Comparison of ENCODE assay signal across 1 cellular context in genomic region chr7:23477962-23478866, GRCh38.
TF ChIP-seq lines count a peak whose summit lies in the region.

No MANE protein-coding gene starts in this region.

TF ChIP-seq in GM23338, 12 proteins besides CTCF, POLR2A, EP300 and RAD21 (continued from another document):
- TF ChIP-seq, protein P1, sequence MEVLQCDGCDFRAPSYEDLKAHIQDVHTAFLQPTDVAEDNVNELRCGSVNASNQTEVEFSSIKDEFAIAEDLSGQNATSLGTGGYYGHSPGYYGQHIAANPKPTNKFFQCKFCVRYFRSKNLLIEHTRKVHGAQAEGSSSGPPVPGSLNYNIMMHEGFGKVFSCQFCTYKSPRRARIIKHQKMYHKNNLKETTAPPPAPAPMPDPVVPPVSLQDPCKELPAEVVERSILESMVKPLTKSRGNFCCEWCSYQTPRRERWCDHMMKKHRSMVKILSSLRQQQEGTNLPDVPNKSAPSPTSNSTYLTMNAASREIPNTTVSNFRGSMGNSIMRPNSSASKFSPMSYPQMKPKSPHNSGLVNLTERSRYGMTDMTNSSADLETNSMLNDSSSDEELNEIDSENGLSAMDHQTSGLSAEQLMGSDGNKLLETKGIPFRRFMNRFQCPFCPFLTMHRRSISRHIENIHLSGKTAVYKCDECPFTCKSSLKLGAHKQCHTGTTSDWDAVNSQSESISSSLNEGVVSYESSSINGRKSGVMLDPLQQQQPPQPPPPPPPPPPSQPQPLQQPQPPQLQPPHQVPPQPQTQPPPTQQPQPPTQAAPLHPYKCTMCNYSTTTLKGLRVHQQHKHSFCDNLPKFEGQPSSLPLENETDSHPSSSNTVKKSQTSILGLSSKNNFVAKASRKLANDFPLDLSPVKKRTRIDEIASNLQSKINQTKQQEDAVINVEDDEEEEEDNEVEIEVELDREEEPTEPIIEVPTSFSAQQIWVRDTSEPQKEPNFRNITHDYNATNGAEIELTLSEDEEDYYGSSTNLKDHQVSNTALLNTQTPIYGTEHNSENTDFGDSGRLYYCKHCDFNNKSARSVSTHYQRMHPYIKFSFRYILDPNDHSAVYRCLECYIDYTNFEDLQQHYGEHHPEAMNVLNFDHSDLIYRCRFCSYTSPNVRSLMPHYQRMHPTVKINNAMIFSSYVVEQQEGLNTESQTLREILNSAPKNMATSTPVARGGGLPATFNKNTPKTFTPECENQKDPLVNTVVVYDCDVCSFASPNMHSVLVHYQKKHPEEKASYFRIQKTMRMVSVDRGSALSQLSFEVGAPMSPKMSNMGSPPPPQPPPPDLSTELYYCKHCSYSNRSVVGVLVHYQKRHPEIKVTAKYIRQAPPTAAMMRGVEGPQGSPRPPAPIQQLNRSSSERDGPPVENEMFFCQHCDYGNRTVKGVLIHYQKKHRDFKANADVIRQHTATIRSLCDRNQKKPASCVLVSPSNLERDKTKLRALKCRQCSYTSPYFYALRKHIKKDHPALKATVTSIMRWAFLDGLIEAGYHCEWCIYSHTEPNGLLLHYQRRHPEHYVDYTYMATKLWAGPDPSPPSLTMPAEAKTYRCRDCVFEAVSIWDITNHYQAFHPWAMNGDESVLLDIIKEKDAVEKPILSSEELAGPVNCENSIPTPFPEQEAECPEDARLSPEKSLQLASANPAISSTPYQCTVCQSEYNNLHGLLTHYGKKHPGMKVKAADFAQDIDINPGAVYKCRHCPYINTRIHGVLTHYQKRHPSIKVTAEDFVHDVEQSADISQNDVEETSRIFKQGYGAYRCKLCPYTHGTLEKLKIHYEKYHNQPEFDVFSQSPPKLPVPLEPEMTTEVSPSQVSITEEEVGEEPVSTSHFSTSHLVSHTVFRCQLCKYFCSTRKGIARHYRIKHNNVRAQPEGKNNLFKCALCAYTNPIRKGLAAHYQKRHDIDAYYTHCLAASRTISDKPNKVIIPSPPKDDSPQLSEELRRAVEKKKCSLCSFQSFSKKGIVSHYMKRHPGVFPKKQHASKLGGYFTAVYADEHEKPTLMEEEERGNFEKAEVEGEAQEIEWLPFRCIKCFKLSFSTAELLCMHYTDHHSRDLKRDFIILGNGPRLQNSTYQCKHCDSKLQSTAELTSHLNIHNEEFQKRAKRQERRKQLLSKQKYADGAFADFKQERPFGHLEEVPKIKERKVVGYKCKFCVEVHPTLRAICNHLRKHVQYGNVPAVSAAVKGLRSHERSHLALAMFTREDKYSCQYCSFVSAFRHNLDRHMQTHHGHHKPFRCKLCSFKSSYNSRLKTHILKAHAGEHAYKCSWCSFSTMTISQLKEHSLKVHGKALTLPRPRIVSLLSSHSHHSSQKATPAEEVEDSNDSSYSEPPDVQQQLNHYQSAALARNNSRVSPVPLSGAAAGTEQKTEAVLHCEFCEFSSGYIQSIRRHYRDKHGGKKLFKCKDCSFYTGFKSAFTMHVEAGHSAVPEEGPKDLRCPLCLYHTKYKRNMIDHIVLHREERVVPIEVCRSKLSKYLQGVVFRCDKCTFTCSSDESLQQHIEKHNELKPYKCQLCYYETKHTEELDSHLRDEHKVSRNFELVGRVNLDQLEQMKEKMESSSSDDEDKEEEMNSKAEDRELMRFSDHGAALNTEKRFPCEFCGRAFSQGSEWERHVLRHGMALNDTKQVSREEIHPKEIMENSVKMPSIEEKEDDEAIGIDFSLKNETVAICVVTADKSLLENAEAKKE (CRISPR knock-in tag; IDR thresholded peaks at IDR 0.05): no peak
- TF ChIP-seq EZH2phosphoT487 (IDR thresholded peaks at IDR 0.05; ENCODE audit: unreplicated experiment): no peak
- TF ChIP-seq REST (IDR thresholded peaks at IDR 0.05; ENCODE audit: unreplicated experiment): no peak
- TF ChIP-seq ZNF331 (CRISPR knock-in tag; IDR thresholded peaks at IDR 0.05; ENCODE audit: low read depth): no peak
- TF ChIP-seq STAT1 (IDR thresholded peaks at IDR 0.05; ENCODE audit: unreplicated experiment): no peak
- TF ChIP-seq ZNF114 (CRISPR knock-in tag; IDR thresholded peaks at IDR 0.05): no peak
- no peak for TF ChIP-seq ETS1 (IDR thresholded peaks at IDR 0.05)
- no peak for TF ChIP-seq NANOG (IDR thresholded peaks at IDR 0.05; ENCODE audit: borderline replicate concordance)
- no peak for TF ChIP-seq JUNB (IDR thresholded peaks at IDR 0.05; ENCODE audit: unreplicated experiment)
- no peak for TF ChIP-seq POLR2AphosphoS5 (IDR thresholded peaks at IDR 0.05; ENCODE audit: low read depth)
- no peak for TF ChIP-seq CREB1 (CRISPR knock-in tag; IDR thresholded peaks at IDR 0.05; ENCODE audit: low read depth)
